Comparison of ENCODE assay signal across 30 cellular contexts in genomic region chr11:70383664-70384395, GRCh38. TPM values are rescaled to one million over a fixed set of nuclear protein-coding genes. Genes with fewer than 3 reads are reported as not detected.
DNase-seq lines count a peak whose midpoint lies in the region; ATAC-seq and TF ChIP-seq lines count a peak whose summit lies in the region.
"Had no signal": no experiment of that assay in that cellular context is flagged by ENCODE, and none has a peak within 500 bp of the region (broad histone marks: within the 10 kb centered on the region; RNA-seq: fewer than 3 reads in every experiment).

No MANE protein-coding gene starts in this region.

- H3K4me1 ChIP-seq in stomach smooth muscle (ENCODE audit: control insufficient read depth, insufficient read depth, low read length) = peaks cover 22% of the 10 kb centered on the region
- no peaks in the 10 kb centered on the region for H3K4me1 ChIP-seq in Karpas-422 (ENCODE audit: low read length)
- H3K4me1 ChIP-seq: spleen had no signal

- no peak for ATAC-seq in GM19351 (IDR thresholded peaks at IDR 0.05; ENCODE audit: unreplicated experiment)
- ATAC-seq in HG03439 (IDR thresholded peaks at IDR 0.05; ENCODE audit: unreplicated experiment) = no peak
- ATAC-seq in GM21528 (IDR thresholded peaks at IDR 0.05; ENCODE audit: low FRiP score, unreplicated experiment) = no peak
- ATAC-seq: activated CD8-positive, alpha-beta memory T cell treated with anti-CD3 and anti-CD28 coated beads, Interleukin-2, amount 10 ng/mL, durations not matched to agents 7 days and 5 days; activated T-cell treated with anti-CD3 and anti-CD28 coated beads, Interleukin-2, amount 50 U/mL, for 72 hours; CD8-positive, alpha-beta T cell; natural killer cell treated with Interleukin-12 subunit alpha and Interleukin-12 subunit beta and Interleukin-15 and Interleukin-18, amount 100 ng/mL, for 72 hours had no signal

- DNase-seq in AG10803 (ENCODE audit: low read depth) (peak; percentile 70), fibroblast of villous mesenchyme (ENCODE audit: low read depth) (peak; percentile 35), Karpas-422 (no peak)
- DNase-seq: activated B cell treated with CpG ODN at 0.5 μM for 24 hours; activated CD8-positive, alpha-beta memory T cell treated with anti-CD3 and anti-CD28 coated beads, Interleukin-2, amount 10 ng/mL, durations not matched to agents 7 days and 5 days; activated naive CD4-positive, alpha-beta T cell treated with anti-CD3 and anti-CD28 coated beads for 36 hours; activated T-cell treated with anti-CD3 and anti-CD28 coated beads, Interleukin-2, amount 50 U/mL, for 72 hours; CD8-positive, alpha-beta T cell; cortex of kidney; DMS 273 treated with DMSO at 0.1 percent for 48 hours; glutamatergic neuron; GM23248; kidney; NCI-H1105; NCI-H1930; NK-92 treated with Interleukin-12 subunit alpha and Interleukin-12 subunit beta, amount 100 ng/mL, for 24 hours; ovary; right cardiac atrium; SHP77 treated with DMSO at 0.1 percent for 48 hours; spleen; stimulated activated CD4-positive, alpha-beta T cell treated with anti-CD3 and anti-CD28 coated beads, Interleukin-2, amount 100 ng/mL, for 48 hours; SW 1271; T1000 had no signal

- H3K9me3 ChIP-seq in stomach smooth muscle (ENCODE audit: control insufficient read depth in 2 of 2, low read length in 2 of 2) (no peaks in the 10 kb centered on the region), Karpas-422 (ENCODE audit: low read length) (no peaks in the 10 kb centered on the region)
- H3K9me3 ChIP-seq: ovary, spleen had no signal

- H3K36me3 ChIP-seq in stomach smooth muscle (ENCODE audit: control insufficient read depth in 2 of 2, insufficient read depth in 2 of 2, low read length in 2 of 2) (peaks cover 7 to 8% of the 10 kb centered on the region in 2 donors), Karpas-422 (ENCODE audit: insufficient read depth, low read length) (peaks cover 26% of the 10 kb centered on the region; the same call in 1 of the 2 replicates)
- H3K36me3 ChIP-seq: ovary had no signal

- TF ChIP-seq CTCF in AG10803 (conservative IDR thresholded peaks at IDR 0.05; ENCODE audit: low read length) = no peak
- no peak for TF ChIP-seq CTCF in fibroblast of villous mesenchyme (IDR thresholded peaks at IDR 0.05; ENCODE audit: insufficient read depth, low read depth, low read length)

- peaks cover 49% of the 10 kb centered on the region for H3K79me2 ChIP-seq in Karpas-422 (ENCODE audit: low read length)

- H3K4me2 ChIP-seq in Karpas-422 (ENCODE audit: low read depth, low read length, poor library complexity, severe bottlenecking) = no peak overlapping the region

- no peaks in the 10 kb centered on the region for H3K9me2 ChIP-seq in Karpas-422 (replicated peaks; ENCODE audit: insufficient read depth, low read length)

- H3K9ac ChIP-seq in stomach smooth muscle (ENCODE audit: low read length in 2 of 2) (no peak overlapping the region), Karpas-422 (ENCODE audit: low read length) (no peak overlapping the region)

- peaks cover 16% of the 10 kb centered on the region; the same call in 1 of the 2 replicates for H4K20me1 ChIP-seq in Karpas-422 (ENCODE audit: insufficient read depth, low read depth, low read length)

- H3K27me3 ChIP-seq in stomach smooth muscle (ENCODE audit: control insufficient read depth in 1 of 2, insufficient read depth in 2 of 2, low read length in 2 of 2) (no peaks in the 10 kb centered on the region), Karpas-422 (ENCODE audit: low read length) (no peaks in the 10 kb centered on the region)
- H3K27me3 ChIP-seq: ovary, spleen had no signal

- H2AFZ ChIP-seq in Karpas-422 (ENCODE audit: low read length) = no peak overlapping the region
- H2AFZ ChIP-seq: GM23248 had no signal

- no peak overlapping the region for H3K4me3 ChIP-seq in AG10803 (ENCODE audit: low read length)
- H3K4me3 ChIP-seq in fibroblast of villous mesenchyme (ENCODE audit: low read depth, low read length) = no peak overlapping the region
- no peak overlapping the region for H3K4me3 ChIP-seq in stomach smooth muscle (ENCODE audit: low read length in 2 of 2)
- H3K4me3 ChIP-seq in Karpas-422 (ENCODE audit: low read length) = no peak overlapping the region
- H3K4me3 ChIP-seq: GM23248, ovary, spleen had no signal

- peak overlapping the region; percentile 42 for H3K27ac ChIP-seq in angular gyrus (ENCODE audit: low read depth, low read length)
- peak overlapping the region; percentile 31 for H3K27ac ChIP-seq in stomach smooth muscle (ENCODE audit: low read length)
- H3K27ac ChIP-seq in Karpas-422 (ENCODE audit: low read length) = no peak overlapping the region
- H3K27ac ChIP-seq: ovary, spleen had no signal

RNA-seq across cellular contexts. Expression of gene CTTN, which starts 14.5 kb away (rescaled TPM):
- 358 and 406 TPM in 2 replicates for total RNA-seq in fibroblast of villous mesenchyme
- 143 and 198 TPM in 2 replicates for total RNA-seq in Karpas-422 (2014; rRNA removed; shearing (Covaris generic); ENCODE audit: low replicate concordance)
- total RNA-seq: B cell had no signal
